In genomic region chr17:42284566-42284965, GRCh38 we compare ENCODE assay signal across 26 cellular contexts. TPM values are rescaled to one million over a fixed set of nuclear protein-coding genes. Genes with fewer than 3 reads are reported as not detected.
DNase-seq lines count a peak whose midpoint lies in the region; ATAC-seq and TF ChIP-seq lines count a peak whose summit lies in the region.
"Had no signal": no experiment of that assay in that cellular context is flagged by ENCODE, and none has a peak within 500 bp of the region (broad histone marks: within the 10 kb centered on the region; RNA-seq: fewer than 3 reads in every experiment).

No MANE protein-coding gene starts in this region.

- 94% methylated on average over 7 of the region's 7 CpGs for WGBS in suprapubic skin

- H3K27me3 ChIP-seq in suprapubic skin = no peaks in the 10 kb centered on the region
- H3K27me3 ChIP-seq: ascending aorta, vagina had no signal

- no peak for TF ChIP-seq EP300 in suprapubic skin (IDR thresholded peaks at IDR 0.05)

- DNase-seq in activated CD4-positive, alpha-beta T cell treated with anti-CD3 and anti-CD28 coated beads for 36 hours = peak; percentile 2
- no peak for DNase-seq in activated CD4-positive, alpha-beta T cell treated with anti-CD3 and anti-CD28 coated beads, Interleukin-2, amount 50 U/mL, for 4 hours
- DNase-seq in activated naive CD8-positive, alpha-beta T cell treated with anti-CD3 and anti-CD28 coated beads, Interleukin-2, amount 10 ng/mL, durations not matched to agents 7 days and 5 days = peak; percentile 22
- DNase-seq in activated naive CD8-positive, alpha-beta T cell treated with anti-CD3 and anti-CD28 coated beads for 36 hours = no peak
- DNase-seq in ecto neural progenitor cell (ENCODE audit: low spot score) (peak; percentile 25), suprapubic skin (ENCODE audit: low spot score in 2 of 2) (peak; percentile 57 to 62), NCI-H1417 (lab: John Stamatoyannopoulos, UW) (no peak)
- DNase-seq: activated gamma-delta T cell; CD8-positive, alpha-beta memory T cell; DMS153; glutamatergic neuron; NCI-H1092; NCI-H187 treated with DMSO at 0.1 percent for 48 hours; NCI-H774 had no signal

- no peak for ATAC-seq in activated CD4-positive, alpha-beta T cell treated with anti-CD3 and anti-CD28 coated beads for 36 hours
- no peak for ATAC-seq in activated naive CD8-positive, alpha-beta T cell treated with anti-CD3 and anti-CD28 coated beads, Interleukin-2, amount 10 ng/mL, durations not matched to agents 7 days and 5 days (ENCODE audit: low read depth)
- no peak for ATAC-seq in stimulated activated memory B cell treated with anti-CD40 and anti-IgM and Interleukin-4, amounts not matched to agents 10 μg/mL and 1 μg/mL and 100 μg/mL, for 72 hours
- ATAC-seq: A549, HCT116, psoas muscle, SK-N-SH treated with all-trans-retinoic acid at 6 μM for 48 hours had no signal

- no peaks in the 10 kb centered on the region for H3K9me3 ChIP-seq in suprapubic skin
- H3K9me3 ChIP-seq: A549, ascending aorta, psoas muscle, vagina had no signal

- H3K27ac ChIP-seq in suprapubic skin = no peak overlapping the region
- H3K27ac ChIP-seq: A549, ascending aorta, dorsolateral prefrontal cortex, psoas muscle, vagina had no signal

- no peak for TF ChIP-seq POLR2A in suprapubic skin (IDR thresholded peaks at IDR 0.05)

- no peak for TF ChIP-seq CTCF in suprapubic skin (IDR thresholded peaks at IDR 0.05)

- peaks cover 26% of the 10 kb centered on the region for H3K36me3 Mint-ChIP-seq in activated CD4-positive, alpha-beta T cell treated with anti-CD3 and anti-CD28 coated beads for 36 hours (ENCODE audit: low read depth)
- H3K36me3 Mint-ChIP-seq in activated naive CD8-positive, alpha-beta T cell treated with anti-CD3 and anti-CD28 coated beads, Interleukin-2, amount 10 ng/mL, durations not matched to agents 7 days and 5 days = no peaks in the 10 kb centered on the region
- peaks cover 17% of the 10 kb centered on the region for H3K36me3 Mint-ChIP-seq in activated naive CD8-positive, alpha-beta T cell treated with anti-CD3 and anti-CD28 coated beads for 36 hours
- H3K36me3 Mint-ChIP-seq in stimulated activated memory B cell treated with anti-CD40 and anti-IgM and Interleukin-4, amounts not matched to agents 10 μg/mL and 1 μg/mL and 100 μg/mL, for 72 hours = peaks cover 8% of the 10 kb centered on the region

- peaks cover 50% of the 10 kb centered on the region for H3K4me1 ChIP-seq in suprapubic skin

- no peak overlapping the region for H3K27ac Mint-ChIP-seq in activated CD4-positive, alpha-beta T cell treated with anti-CD3 and anti-CD28 coated beads for 36 hours
- no peak overlapping the region for H3K27ac Mint-ChIP-seq in activated naive CD8-positive, alpha-beta T cell treated with anti-CD3 and anti-CD28 coated beads, Interleukin-2, amount 10 ng/mL, durations not matched to agents 7 days and 5 days
- no peak overlapping the region for H3K27ac Mint-ChIP-seq in activated naive CD8-positive, alpha-beta T cell treated with anti-CD3 and anti-CD28 coated beads for 36 hours
- H3K27ac Mint-ChIP-seq in stimulated activated memory B cell treated with anti-CD40 and anti-IgM and Interleukin-4, amounts not matched to agents 10 μg/mL and 1 μg/mL and 100 μg/mL, for 72 hours = no peak overlapping the region
- H3K27ac Mint-ChIP-seq: B cell had no signal

- H3K27me3 Mint-ChIP-seq in activated CD4-positive, alpha-beta T cell treated with anti-CD3 and anti-CD28 coated beads for 36 hours = no peaks in the 10 kb centered on the region
- no peaks in the 10 kb centered on the region for H3K27me3 Mint-ChIP-seq in activated naive CD8-positive, alpha-beta T cell treated with anti-CD3 and anti-CD28 coated beads, Interleukin-2, amount 10 ng/mL, durations not matched to agents 7 days and 5 days
- no peaks in the 10 kb centered on the region for H3K27me3 Mint-ChIP-seq in activated naive CD8-positive, alpha-beta T cell treated with anti-CD3 and anti-CD28 coated beads for 36 hours
- H3K27me3 Mint-ChIP-seq in stimulated activated memory B cell treated with anti-CD40 and anti-IgM and Interleukin-4, amounts not matched to agents 10 μg/mL and 1 μg/mL and 100 μg/mL, for 72 hours = no peaks in the 10 kb centered on the region
- H3K27me3 Mint-ChIP-seq: B cell; CD8-positive, alpha-beta memory T cell; central memory CD8-positive, alpha-beta T cell had no signal

- H3K36me3 ChIP-seq in suprapubic skin = no peaks in the 10 kb centered on the region
- H3K36me3 ChIP-seq: ascending aorta, vagina had no signal

- no peak overlapping the region for H3K4me3 ChIP-seq in suprapubic skin
- H3K4me3 ChIP-seq: A549, ascending aorta, dorsolateral prefrontal cortex, lung, psoas muscle, skin epidermis, vagina had no signal

- no peak overlapping the region for H3K4me3 Mint-ChIP-seq in activated CD4-positive, alpha-beta T cell treated with anti-CD3 and anti-CD28 coated beads for 36 hours
- no peak overlapping the region for H3K4me3 Mint-ChIP-seq in activated naive CD8-positive, alpha-beta T cell treated with anti-CD3 and anti-CD28 coated beads, Interleukin-2, amount 10 ng/mL, durations not matched to agents 7 days and 5 days
- H3K4me3 Mint-ChIP-seq in activated naive CD8-positive, alpha-beta T cell treated with anti-CD3 and anti-CD28 coated beads for 36 hours = no peak overlapping the region
- H3K4me3 Mint-ChIP-seq in stimulated activated memory B cell treated with anti-CD40 and anti-IgM and Interleukin-4, amounts not matched to agents 10 μg/mL and 1 μg/mL and 100 μg/mL, for 72 hours = no peak overlapping the region
- H3K4me3 Mint-ChIP-seq: B cell had no signal

- intact Hi-C loops in activated CD4-positive, alpha-beta T cell treated with anti-CD3 and anti-CD28 coated beads for 36 hours (cut with DNase I, micrococcal nuclease) = no loop called here

- POLR2A ChIA-PET in activated CD4-positive, alpha-beta T cell treated with anti-CD3 and anti-CD28 coated beads for 36 hours (lab: Charles Lee) = no interaction called here
- POLR2A ChIA-PET in activated naive CD8-positive, alpha-beta T cell treated with anti-CD3 and anti-CD28 coated beads, Interleukin-2, amount 10 ng/mL, durations not matched to agents 7 days and 5 days (lab: Charles Lee) = interaction anchor here (0.6 to 0.7 kb wide), 2 partner anchors 103 to 129 kb away, joined by 3 to 4 read pairs; no protein-coding TSS in a partner anchor

- H3K9me3 Mint-ChIP-seq in activated CD4-positive, alpha-beta T cell treated with anti-CD3 and anti-CD28 coated beads for 36 hours (ENCODE audit: low read depth) = no peaks in the 10 kb centered on the region
- no peaks in the 10 kb centered on the region for H3K9me3 Mint-ChIP-seq in activated naive CD8-positive, alpha-beta T cell treated with anti-CD3 and anti-CD28 coated beads, Interleukin-2, amount 10 ng/mL, durations not matched to agents 7 days and 5 days
- no peaks in the 10 kb centered on the region for H3K9me3 Mint-ChIP-seq in activated naive CD8-positive, alpha-beta T cell treated with anti-CD3 and anti-CD28 coated beads for 36 hours
- no peaks in the 10 kb centered on the region for H3K9me3 Mint-ChIP-seq in stimulated activated memory B cell treated with anti-CD40 and anti-IgM and Interleukin-4, amounts not matched to agents 10 μg/mL and 1 μg/mL and 100 μg/mL, for 72 hours
- H3K9me3 Mint-ChIP-seq: CD8-positive, alpha-beta memory T cell; central memory CD8-positive, alpha-beta T cell had no signal

- peaks cover 43% of the 10 kb centered on the region for H3K4me1 Mint-ChIP-seq in activated CD4-positive, alpha-beta T cell treated with anti-CD3 and anti-CD28 coated beads for 36 hours
- H3K4me1 Mint-ChIP-seq in activated naive CD8-positive, alpha-beta T cell treated with anti-CD3 and anti-CD28 coated beads, Interleukin-2, amount 10 ng/mL, durations not matched to agents 7 days and 5 days = peaks cover 25% of the 10 kb centered on the region
- peaks cover 28% of the 10 kb centered on the region for H3K4me1 Mint-ChIP-seq in activated naive CD8-positive, alpha-beta T cell treated with anti-CD3 and anti-CD28 coated beads for 36 hours
- peaks cover 43% of the 10 kb centered on the region for H3K4me1 Mint-ChIP-seq in stimulated activated memory B cell treated with anti-CD40 and anti-IgM and Interleukin-4, amounts not matched to agents 10 μg/mL and 1 μg/mL and 100 μg/mL, for 72 hours

- CTCF ChIA-PET in activated CD4-positive, alpha-beta T cell treated with anti-CD3 and anti-CD28 coated beads for 36 hours (lab: Charles Lee) = interaction anchor here (1.1 kb wide), 1 partner anchor 62 kb away, joined by 3 read pairs; no protein-coding TSS in a partner anchor

RNA-seq across cellular contexts. Expression of gene STAT5A, which starts 3.7 kb away (rescaled TPM):
- 100 to 1,000 TPM; 178 to 203 TPM for total RNA-seq in activated CD4-positive, alpha-beta T cell treated with anti-CD3 and anti-CD28 coated beads for 36 hours
- 100 to 1,000 TPM; 125 to 131 TPM for total RNA-seq in activated naive CD8-positive, alpha-beta T cell treated with anti-CD3 and anti-CD28 coated beads, Interleukin-2, amount 10 ng/mL, durations not matched to agents 7 days and 5 days
- 100 to 1,000 TPM; 116 to 121 TPM for total RNA-seq in activated naive CD8-positive, alpha-beta T cell treated with anti-CD3 and anti-CD28 coated beads for 36 hours
- 10 to 100 TPM; 32.1 to 56.0 (median 45.6) TPM for total RNA-seq in suprapubic skin

RNA-seq across cellular contexts. Expression of gene STAT5B, which starts 8.4 kb away (rescaled TPM):
- 100 to 1,000 TPM; 162 to 203 TPM for total RNA-seq in activated CD4-positive, alpha-beta T cell treated with anti-CD3 and anti-CD28 coated beads for 36 hours
- 100 to 1,000 TPM; 131 to 134 TPM for total RNA-seq in activated naive CD8-positive, alpha-beta T cell treated with anti-CD3 and anti-CD28 coated beads, Interleukin-2, amount 10 ng/mL, durations not matched to agents 7 days and 5 days
- total RNA-seq in activated naive CD8-positive, alpha-beta T cell treated with anti-CD3 and anti-CD28 coated beads for 36 hours = 10 to 100 TPM; 60.7 to 68.6 TPM
- total RNA-seq in suprapubic skin = 100 to 1,000 TPM in 1 of 4 donors, 10 to 100 TPM in 3; 52.7 to 105 (median 57.6) TPM

Comparison
In these comparisons a context has a peak if more than half of its experiments do, and no peak if none do; other contexts are left out.
1. DNase-seq: peak in activated CD4-positive, alpha-beta T cell treated with anti-CD3 and anti-CD28 coated beads for 36 hours (single experiment), activated naive CD8-positive, alpha-beta T cell treated with anti-CD3 and anti-CD28 coated beads, Interleukin-2, amount 10 ng/mL, durations not matched to agents 7 days and 5 days (single experiment), ecto neural progenitor cell (single experiment) and suprapubic skin (2 of 2); none in activated CD4-positive, alpha-beta T cell treated with anti-CD3 and anti-CD28 coated beads, Interleukin-2, amount 50 U/mL, for 4 hours (0 of 2), activated naive CD8-positive, alpha-beta T cell treated with anti-CD3 and anti-CD28 coated beads for 36 hours (single experiment) and NCI-H1417 (0 of 3).